Comparison of ENCODE assay signal across 20 cellular contexts in genomic region chr7:127890726-127891125, GRCh38.
DNase-seq lines count a peak whose midpoint lies in the region; ATAC-seq and TF ChIP-seq lines count a peak whose summit lies in the region.
"Had no signal": no experiment of that assay in that cellular context is flagged by ENCODE, and none has a peak within 500 bp of the region (broad histone marks: within the 10 kb centered on the region; RNA-seq: fewer than 3 reads in every experiment).

No MANE protein-coding gene starts in this region.

- no peak for TF ChIP-seq CTCF in brain (conservative IDR thresholded peaks at IDR 0.05)
- TF ChIP-seq CTCF in progenitor cell of endocrine pancreas (IDR thresholded peaks at IDR 0.05; ENCODE audit: unreplicated experiment), result no peak
- no peak for TF ChIP-seq CTCF in RWPE1 (conservative IDR thresholded peaks at IDR 0.05; ENCODE audit: low read depth)

- H3K27ac ChIP-seq in RWPE1, result no peak overlapping the region
- H3K27ac ChIP-seq: A549, ascending aorta, coronary artery, left ventricle myocardium inferior had no signal

- POLR2A ChIA-PET in RWPE1 (lab: Yijun Ruan, JAX; ENCODE audit: low non-redundant PET), result no interaction called here
- POLR2A ChIA-PET in naive thymus-derived CD8-positive, alpha-beta T cell (lab: Charles Lee), result no interaction called here

- H3K27ac Mint-ChIP-seq in brain (peak overlapping the region in 4 of 5 experiments; percentile 15 to 71 (median 34)), progenitor cell of endocrine pancreas (peak overlapping the region; percentile 53)
- H3K27ac Mint-ChIP-seq in naive thymus-derived CD8-positive, alpha-beta T cell, result no peak overlapping the region
- H3K27ac Mint-ChIP-seq: activated B cell treated with CpG ODN at 0.5 μM for 24 hours; activated CD8-positive, alpha-beta memory T cell treated with anti-CD3 and anti-CD28 coated beads, Interleukin-2, amount 10 ng/mL, durations not matched to agents 7 days and 5 days; CD4-positive, CD25-positive, alpha-beta regulatory T cell had no signal

- H3K27me3 Mint-ChIP-seq in brain (peaks cover 3% of the 10 kb centered on the region), progenitor cell of endocrine pancreas (no peaks in the 10 kb centered on the region)
- no peaks in the 10 kb centered on the region for H3K27me3 Mint-ChIP-seq in naive thymus-derived CD8-positive, alpha-beta T cell
- H3K27me3 Mint-ChIP-seq: activated B cell treated with CpG ODN at 0.5 μM for 24 hours; activated CD8-positive, alpha-beta memory T cell treated with anti-CD3 and anti-CD28 coated beads, Interleukin-2, amount 10 ng/mL, durations not matched to agents 7 days and 5 days; CD4-positive, CD25-positive, alpha-beta regulatory T cell had no signal

- H3K4me3 Mint-ChIP-seq in brain, result no peak overlapping the region
- H3K4me3 Mint-ChIP-seq in progenitor cell of endocrine pancreas (ENCODE audit: low read depth), result no peak overlapping the region
- no peak overlapping the region for H3K4me3 Mint-ChIP-seq in naive thymus-derived CD8-positive, alpha-beta T cell
- H3K4me3 Mint-ChIP-seq: activated B cell treated with CpG ODN at 0.5 μM for 24 hours; activated CD8-positive, alpha-beta memory T cell treated with anti-CD3 and anti-CD28 coated beads, Interleukin-2, amount 10 ng/mL, durations not matched to agents 7 days and 5 days; CD4-positive, CD25-positive, alpha-beta regulatory T cell had no signal

- peak; percentile 5 to 45 for DNase-seq in NOMO-1 (lab: John Stamatoyannopoulos, UW; ENCODE audit: unreplicated experiment in 2 of 2)
- no peak for DNase-seq in NOMO-1 treated with dmso at 0.1 percent for 144 hours (lab: John Stamatoyannopoulos, UW; ENCODE audit: unreplicated experiment)
- peak; percentile 59 for DNase-seq in NCI-H2227 treated with DMSO at 0.1 percent for 48 hours (lab: John Stamatoyannopoulos, UW)
- no peak for DNase-seq in progenitor cell of endocrine pancreas (ENCODE audit: low spot score, unreplicated experiment)
- DNase-seq in RWPE1 (ENCODE audit: low spot score), result no peak
- DNase-seq in naive thymus-derived CD8-positive, alpha-beta T cell, result no peak
- no peak for DNase-seq in midbrain (lab: John Stamatoyannopoulos, UW)
- DNase-seq: activated B cell treated with CpG ODN at 0.5 μM for 24 hours; activated CD8-positive, alpha-beta memory T cell treated with anti-CD3 and anti-CD28 coated beads, Interleukin-2, amount 10 ng/mL, durations not matched to agents 7 days and 5 days; activated gamma-delta T cell treated with Interleukin-2 at 50 U/mL for 16 hours; CD4-positive, CD25-positive, alpha-beta regulatory T cell; DND-41; left ventricle myocardium inferior; NCI-H1417 treated with DMSO at 0.1 percent for 48 hours; NCI-H510A treated with DMSO at 0.1 percent for 48 hours; T-helper 1 cell had no signal

- no peaks in the 10 kb centered on the region for H3K9me3 Mint-ChIP-seq in brain
- no peaks in the 10 kb centered on the region for H3K9me3 Mint-ChIP-seq in progenitor cell of endocrine pancreas (ENCODE audit: low read depth)
- no peaks in the 10 kb centered on the region for H3K9me3 Mint-ChIP-seq in naive thymus-derived CD8-positive, alpha-beta T cell

- ATAC-seq in naive thymus-derived CD8-positive, alpha-beta T cell, result no peak
- ATAC-seq: A549; activated CD8-positive, alpha-beta memory T cell treated with anti-CD3 and anti-CD28 coated beads, Interleukin-2, amount 10 ng/mL, durations not matched to agents 7 days and 5 days had no signal

- H3K36me3 Mint-ChIP-seq in brain (peaks cover 61% of the 10 kb centered on the region), progenitor cell of endocrine pancreas (ENCODE audit: insufficient read depth) (peaks cover 18% of the 10 kb centered on the region)
- peaks cover 22 to 72% (median 33%) of the 10 kb centered on the region in 3 donors for H3K36me3 Mint-ChIP-seq in naive thymus-derived CD8-positive, alpha-beta T cell

- CTCF ChIA-PET in RWPE1 (lab: Yijun Ruan, JAX), result no interaction called here

- peaks cover 64% of the 10 kb centered on the region for H3K4me1 Mint-ChIP-seq in brain
- peaks cover 28% of the 10 kb centered on the region for H3K4me1 Mint-ChIP-seq in progenitor cell of endocrine pancreas (ENCODE audit: low read depth)
- peaks cover 8 to 14% (median 12%) of the 10 kb centered on the region in 4 donors for H3K4me1 Mint-ChIP-seq in naive thymus-derived CD8-positive, alpha-beta T cell
- H3K4me1 Mint-ChIP-seq: activated B cell treated with CpG ODN at 0.5 μM for 24 hours had no signal

Comparison
In these comparisons a context has a peak if more than half of its experiments do, and no peak if none do; other contexts are left out.
1. DNase-seq: peak in NOMO-1 (2 of 2) and NCI-H2227 treated with DMSO at 0.1 percent for 48 hours (single experiment); none in NOMO-1 treated with dmso at 0.1 percent for 144 hours (single experiment), progenitor cell of endocrine pancreas (single experiment), RWPE1 (single experiment), naive thymus-derived CD8-positive, alpha-beta T cell (0 of 10) and midbrain (single experiment).
2. H3K27ac Mint-ChIP-seq: peak in brain (4 of 5) and progenitor cell of endocrine pancreas (single experiment); none in naive thymus-derived CD8-positive, alpha-beta T cell (0 of 10).